ENCODE assay signal across 15 cellular contexts in genomic region chr6:93786474-93787330, GRCh38.
DNase-seq lines count a peak whose midpoint lies in the region; ATAC-seq and TF ChIP-seq lines count a peak whose summit lies in the region.
"Had no signal": no experiment of that assay in that cellular context is flagged by ENCODE, and none has a peak within 500 bp of the region (broad histone marks: within the 10 kb centered on the region; RNA-seq: fewer than 3 reads in every experiment).

No MANE protein-coding gene starts in this region.

- no peak overlapping the region for H3K4me3 Mint-ChIP-seq in progenitor cell of endocrine pancreas (ENCODE audit: low read depth)
- H3K4me3 Mint-ChIP-seq: stimulated activated memory B cell treated with anti-CD40 and anti-IgM and Interleukin-4, amounts not matched to agents 10 μg/mL and 1 μg/mL and 100 μg/mL, for 72 hours had no signal

- no peak overlapping the region for H3K27ac Mint-ChIP-seq in progenitor cell of endocrine pancreas
- H3K27ac Mint-ChIP-seq: stimulated activated memory B cell treated with anti-CD40 and anti-IgM and Interleukin-4, amounts not matched to agents 10 μg/mL and 1 μg/mL and 100 μg/mL, for 72 hours had no signal

- DNase-seq in cerebellar cortex (ENCODE audit: low spot score) (peak; percentile 44), kidney glomerular epithelial cell (lab: John Stamatoyannopoulos, UW) (peak; percentile 82), NCI-H187 treated with DMSO at 0.1 percent for 48 hours (lab: John Stamatoyannopoulos, UW) (no peak), progenitor cell of endocrine pancreas (ENCODE audit: low spot score, unreplicated experiment) (no peak), aorta (no peak)
- DNase-seq: activated CD8-positive, alpha-beta memory T cell treated with anti-CD3 and anti-CD28 coated beads, Interleukin-2, amount 50 U/mL, for 4 hours; adrenal gland; effector memory CD4-positive, alpha-beta T cell; Karpas-422; stimulated activated CD4-positive, alpha-beta T cell treated with anti-CD3 and anti-CD28 coated beads, Interleukin-2, amount 100 ng/mL, for 48 hours had no signal

- H3K27me3 Mint-ChIP-seq in progenitor cell of endocrine pancreas = peaks cover 4% of the 10 kb centered on the region
- H3K27me3 Mint-ChIP-seq: stimulated activated memory B cell treated with anti-CD40 and anti-IgM and Interleukin-4, amounts not matched to agents 10 μg/mL and 1 μg/mL and 100 μg/mL, for 72 hours had no signal

- H3K36me3 ChIP-seq in ACC112 (ENCODE audit: insufficient read depth, low read length) (no peaks in the 10 kb centered on the region; the same call in 1 of the 2 replicates), HUES64 (ENCODE audit: insufficient read depth, low read length) (no peaks in the 10 kb centered on the region), aorta (ENCODE audit: control insufficient read depth in 1 of 2, insufficient read depth in 2 of 2, low read length in 1 of 2) (no peaks in the 10 kb centered on the region)
- H3K36me3 ChIP-seq: adrenal gland, prostate gland had no signal

- no peaks in the 10 kb centered on the region for H3K79me2 ChIP-seq in ACC112 (ENCODE audit: control insufficient read depth, insufficient read depth, low read length, unreplicated experiment)

- H3K4me3 ChIP-seq in ACC112 (ENCODE audit: low read depth, low read length) = peak overlapping the region; percentile 78
- peak overlapping the region; percentile 34 for H3K4me3 ChIP-seq in HUES64 (ENCODE audit: low read length)
- H3K4me3 ChIP-seq in aorta (ENCODE audit: low read length in 2 of 2) = no peak overlapping the region
- H3K4me3 ChIP-seq: prostate gland had no signal

- no peaks in the 10 kb centered on the region for H3K36me3 Mint-ChIP-seq in progenitor cell of endocrine pancreas (ENCODE audit: insufficient read depth)
- H3K36me3 Mint-ChIP-seq: stimulated activated memory B cell treated with anti-CD40 and anti-IgM and Interleukin-4, amounts not matched to agents 10 μg/mL and 1 μg/mL and 100 μg/mL, for 72 hours had no signal

- H3K9me3 ChIP-seq in HUES64 (ENCODE audit: insufficient read depth, low read depth, low read length) = no peaks in the 10 kb centered on the region
- H3K9me3 ChIP-seq in aorta (ENCODE audit: control insufficient read depth, low read length) = no peaks in the 10 kb centered on the region
- H3K9me3 ChIP-seq: adrenal gland, prostate gland had no signal

- peak overlapping the region; percentile 26 for H2AFZ ChIP-seq in ACC112 (ENCODE audit: low read length, unreplicated experiment)

- H3K9ac ChIP-seq in HUES64 (ENCODE audit: low read depth, low read length) = peak overlapping the region; percentile 63

- no peak for TF ChIP-seq CTCF in progenitor cell of endocrine pancreas (IDR thresholded peaks at IDR 0.05; ENCODE audit: unreplicated experiment)

- H3K9me3 Mint-ChIP-seq in progenitor cell of endocrine pancreas (ENCODE audit: low read depth) = no peaks in the 10 kb centered on the region

- H3K4me1 ChIP-seq in ACC112 (ENCODE audit: control insufficient read depth, insufficient read depth, low read length, unreplicated experiment) = peaks cover 78% of the 10 kb centered on the region
- peaks cover 58% of the 10 kb centered on the region for H3K4me1 ChIP-seq in HUES64 (ENCODE audit: insufficient read depth, low read length)
- no peaks in the 10 kb centered on the region for H3K4me1 ChIP-seq in aorta (ENCODE audit: control insufficient read depth in 1 of 2, insufficient read depth in 2 of 2, low read length in 2 of 2)
- H3K4me1 ChIP-seq: adrenal gland, prostate gland had no signal

- 0% methylated on average over 3 of the region's 6 CpGs for WGBS in HUES64
- WGBS in aorta, 2 donors = 71 to 76% methylated on average over 6 of the region's 6 CpGs

- no peak for ATAC-seq in HG02938 (IDR thresholded peaks at IDR 0.05; ENCODE audit: unreplicated experiment)
- ATAC-seq in aorta (ENCODE audit: low FRiP score) = no peak
- ATAC-seq: stimulated activated memory B cell treated with anti-CD40 and anti-IgM and Interleukin-4, amounts not matched to agents 10 μg/mL and 1 μg/mL and 100 μg/mL, for 72 hours had no signal

- no peaks in the 10 kb centered on the region for H3K4me1 Mint-ChIP-seq in progenitor cell of endocrine pancreas (ENCODE audit: low read depth)
- H3K4me1 Mint-ChIP-seq: stimulated activated memory B cell treated with anti-CD40 and anti-IgM and Interleukin-4, amounts not matched to agents 10 μg/mL and 1 μg/mL and 100 μg/mL, for 72 hours had no signal

- peak overlapping the region; percentile 99 for H3K27ac ChIP-seq in ACC112 (ENCODE audit: low read depth, low read length)
- peak overlapping the region; percentile 98 for H3K27ac ChIP-seq in HUES64 (ENCODE audit: low read depth, low read length)
- no peak overlapping the region for H3K27ac ChIP-seq in aorta (ENCODE audit: low read depth in 1 of 2, low read length in 2 of 2)
- H3K27ac ChIP-seq: prostate gland had no signal

- H3K27me3 ChIP-seq in ACC112 (ENCODE audit: insufficient read depth, low read length) = no peaks in the 10 kb centered on the region
- H3K27me3 ChIP-seq in HUES64 (ENCODE audit: insufficient read depth, low read length) = no peaks in the 10 kb centered on the region
- H3K27me3 ChIP-seq in aorta (ENCODE audit: control insufficient read depth in 1 of 2, insufficient read depth in 2 of 2, low read length in 1 of 2) = no peaks in the 10 kb centered on the region
- H3K27me3 ChIP-seq: adrenal gland had no signal

- intact Hi-C loops in aorta (cut with DNase I) = no loop called here

Comparison
In these comparisons a context has a peak if more than half of its experiments do, and no peak if none do; other contexts are left out.
1. H3K27ac ChIP-seq: peak in ACC112 (single experiment) and HUES64 (single experiment); none in aorta (0 of 2).
2. H3K4me3 ChIP-seq: peak in ACC112 (single experiment) and HUES64 (single experiment); none in aorta (0 of 2).
3. DNase-seq: peak in cerebellar cortex (single experiment) and kidney glomerular epithelial cell (single experiment); none in NCI-H187 treated with DMSO at 0.1 percent for 48 hours (single experiment), progenitor cell of endocrine pancreas (single experiment) and aorta (0 of 2).